Comparison of ENCODE assay signal across 2 cellular contexts in the genomic region with DNA sequence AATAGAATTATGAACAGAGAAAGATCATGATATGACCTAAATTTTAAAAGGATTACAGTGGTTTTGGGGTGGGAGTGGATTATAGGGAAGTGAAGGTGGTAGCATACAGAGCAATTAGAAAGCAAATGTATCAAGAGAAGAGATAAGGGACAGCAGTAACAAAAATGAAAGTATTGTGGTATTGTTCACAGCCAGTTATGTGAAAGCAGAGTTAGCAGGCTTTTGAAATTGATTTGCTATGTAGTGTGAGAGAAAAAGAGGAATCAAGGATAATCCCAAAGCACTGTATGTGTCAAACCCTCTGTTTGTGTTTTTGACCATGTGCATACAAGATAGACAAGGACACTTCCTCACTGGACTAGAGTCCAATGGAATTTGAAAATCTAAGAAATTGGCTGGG.
TF ChIP-seq lines count a peak whose summit lies in the region.

No MANE protein-coding gene starts in this region.

TF ChIP-seq in SK-N-SH, 30 proteins besides CTCF, POLR2A, EP300 and RAD21 (continued from another document):
- TF ChIP-seq, protein P1, sequence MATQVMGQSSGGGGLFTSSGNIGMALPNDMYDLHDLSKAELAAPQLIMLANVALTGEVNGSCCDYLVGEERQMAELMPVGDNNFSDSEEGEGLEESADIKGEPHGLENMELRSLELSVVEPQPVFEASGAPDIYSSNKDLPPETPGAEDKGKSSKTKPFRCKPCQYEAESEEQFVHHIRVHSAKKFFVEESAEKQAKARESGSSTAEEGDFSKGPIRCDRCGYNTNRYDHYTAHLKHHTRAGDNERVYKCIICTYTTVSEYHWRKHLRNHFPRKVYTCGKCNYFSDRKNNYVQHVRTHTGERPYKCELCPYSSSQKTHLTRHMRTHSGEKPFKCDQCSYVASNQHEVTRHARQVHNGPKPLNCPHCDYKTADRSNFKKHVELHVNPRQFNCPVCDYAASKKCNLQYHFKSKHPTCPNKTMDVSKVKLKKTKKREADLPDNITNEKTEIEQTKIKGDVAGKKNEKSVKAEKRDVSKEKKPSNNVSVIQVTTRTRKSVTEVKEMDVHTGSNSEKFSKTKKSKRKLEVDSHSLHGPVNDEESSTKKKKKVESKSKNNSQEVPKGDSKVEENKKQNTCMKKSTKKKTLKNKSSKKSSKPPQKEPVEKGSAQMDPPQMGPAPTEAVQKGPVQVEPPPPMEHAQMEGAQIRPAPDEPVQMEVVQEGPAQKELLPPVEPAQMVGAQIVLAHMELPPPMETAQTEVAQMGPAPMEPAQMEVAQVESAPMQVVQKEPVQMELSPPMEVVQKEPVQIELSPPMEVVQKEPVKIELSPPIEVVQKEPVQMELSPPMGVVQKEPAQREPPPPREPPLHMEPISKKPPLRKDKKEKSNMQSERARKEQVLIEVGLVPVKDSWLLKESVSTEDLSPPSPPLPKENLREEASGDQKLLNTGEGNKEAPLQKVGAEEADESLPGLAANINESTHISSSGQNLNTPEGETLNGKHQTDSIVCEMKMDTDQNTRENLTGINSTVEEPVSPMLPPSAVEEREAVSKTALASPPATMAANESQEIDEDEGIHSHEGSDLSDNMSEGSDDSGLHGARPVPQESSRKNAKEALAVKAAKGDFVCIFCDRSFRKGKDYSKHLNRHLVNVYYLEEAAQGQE (IDR thresholded peaks at IDR 0.05; ENCODE audit: low read depth, low read length) = no peak
- no peak for TF ChIP-seq POLR2AphosphoS5 (IDR thresholded peaks at IDR 0.05; ENCODE audit: low read depth, low read length)
- TF ChIP-seq, protein P2, sequence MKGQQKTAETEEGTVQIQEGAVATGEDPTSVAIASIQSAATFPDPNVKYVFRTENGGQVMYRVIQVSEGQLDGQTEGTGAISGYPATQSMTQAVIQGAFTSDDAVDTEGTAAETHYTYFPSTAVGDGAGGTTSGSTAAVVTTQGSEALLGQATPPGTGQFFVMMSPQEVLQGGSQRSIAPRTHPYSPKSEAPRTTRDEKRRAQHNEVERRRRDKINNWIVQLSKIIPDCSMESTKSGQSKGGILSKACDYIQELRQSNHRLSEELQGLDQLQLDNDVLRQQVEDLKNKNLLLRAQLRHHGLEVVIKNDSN (IDR thresholded peaks at IDR 0.05; ENCODE audit: borderline replicate concordance, low read depth) = no peak
- TF ChIP-seq CHD2 (IDR thresholded peaks at IDR 0.05; ENCODE audit: low read length, partially characterized antibody) = no peak

TF ChIP-seq in neural cell, 6 proteins besides CTCF, POLR2A, EP300 and RAD21 (continued from another document):
- TF ChIP-seq, protein P1 (IDR thresholded peaks at IDR 0.05; ENCODE audit: borderline replicate concordance) = no peak
